Comparison of ENCODE assay signal across 1 cellular context in genomic region chr19:56120002-56120370, GRCh38.
TF ChIP-seq lines count a peak whose summit lies in the region.

No MANE protein-coding gene starts in this region.

TF ChIP-seq in IMR-90, 13 proteins besides CTCF, POLR2A, EP300 and RAD21 (continued from another document):
- TF ChIP-seq FOS (IDR thresholded peaks at IDR 0.05; ENCODE audit: low read depth, low read length) (no peak), MAZ (IDR thresholded peaks at IDR 0.05; ENCODE audit: borderline replicate concordance, low read depth, low read length) (no peak)
